ENCODE assay signal across 19 cellular contexts in genomic region chr6:121210943-121211342, GRCh38.
DNase-seq lines count a peak whose midpoint lies in the region; ATAC-seq, FAIRE-seq and TF ChIP-seq lines count a peak whose summit lies in the region.
"Had no signal": no experiment of that assay in that cellular context is flagged by ENCODE, and none has a peak within 500 bp of the region (broad histone marks: within the 10 kb centered on the region; RNA-seq: fewer than 3 reads in every experiment).

No MANE protein-coding gene starts in this region.

- no peak for TF ChIP-seq POLR2A in K562 (conservative IDR thresholded peaks at IDR 0.05)

- no peak for TF ChIP-seq EP300 in K562 (IDR thresholded peaks at IDR 0.05; ENCODE audit: low read length)

- BruUV-seq in K562 (replicated peaks; lab: Mats Ljungman, UMichigan), result no TSS peak

- no peaks in the 10 kb centered on the region for H3K79me2 ChIP-seq in K562 (ENCODE audit: control insufficient read depth, insufficient read depth, low read length)
- H3K79me2 ChIP-seq in smooth muscle cell (ENCODE audit: low read depth), result no peaks in the 10 kb centered on the region

- H2AFZ ChIP-seq in K562 (ENCODE audit: low read depth, low read length), result no peak overlapping the region
- no peak overlapping the region for H2AFZ ChIP-seq in smooth muscle cell (ENCODE audit: low read depth)

- intact Hi-C loops in K562 (cut with micrococcal nuclease), result loop anchor here (5.0 kb wide), 1 partner anchor 836 kb away; no protein-coding TSS in a partner anchor
- intact Hi-C loops in pancreas (cut with DNase I), result no loop called here

- H4K20me1 ChIP-seq in K562 (replicated peaks; ENCODE audit: control insufficient read depth, insufficient read depth, low read length) (no peaks in the 10 kb centered on the region), smooth muscle cell (ENCODE audit: low read depth) (no peaks in the 10 kb centered on the region)

- H3K4me1 ChIP-seq in K562 (replicated peaks in 1 of 2; ENCODE audit: control insufficient read depth in 2 of 2, insufficient read depth in 2 of 2, low read length in 2 of 2), result no peaks in the 10 kb centered on the region
- H3K4me1 ChIP-seq in smooth muscle cell (ENCODE audit: low read depth), result no peaks in the 10 kb centered on the region
- no peaks in the 10 kb centered on the region for H3K4me1 ChIP-seq in pancreas
- H3K4me1 ChIP-seq: HAP-1 had no signal

- FAIRE-seq in K562 (lab: Jason Lieb, UNC) (no peak), pancreas (lab: Jason Lieb, UNC) (no peak)
- FAIRE-seq: D721Med, GM12878, H54 had no signal

- no peak overlapping the region for H3K9ac ChIP-seq in K562 (ENCODE audit: insufficient read depth in 1 of 2, low read depth in 2 of 2, low read length in 2 of 2)
- no peak overlapping the region for H3K9ac ChIP-seq in smooth muscle cell (ENCODE audit: low read depth)

- H3K27me3 ChIP-seq in K562 (ENCODE audit: control insufficient read depth in 2 of 2, insufficient read depth in 2 of 2, low read length in 2 of 2) (no peaks in the 10 kb centered on the region), smooth muscle cell (ENCODE audit: low read depth) (no peaks in the 10 kb centered on the region), pancreas (no peaks in the 10 kb centered on the region)

- in situ Hi-C loops in K562 (cut with MboI), result no loop called here

- peak; percentile 54; the same call in 2 of the 3 replicates for ATAC-seq in K562
- no peak for ATAC-seq in HG03135 (IDR thresholded peaks at IDR 0.05; ENCODE audit: unreplicated experiment)
- no peak for ATAC-seq in pancreas
- ATAC-seq: GM12878 had no signal

- 62% methylated on average over 5 of the region's 5 CpGs for WGBS in K562 (ENCODE audit: insufficient coverage, low coverage, missing lambda C conversion rate)
- 86% methylated on average over 5 of the region's 5 CpGs for WGBS in smooth muscle cell (ENCODE audit: low lambda C conversion rate)
- WGBS in pancreas, 2 donors, result 96% methylated on average over 5 of the region's 5 CpGs

- CTCF ChIA-PET in K562 (lab: Yijun Ruan, JAX; ENCODE audit: low intra/inter-chr PET ratio), result no interaction called here

- TF ChIP-seq CTCF in K562 (IDR thresholded peaks at IDR 0.05 in 2 of 3, conservative IDR thresholded peaks at IDR 0.05 in 1 of 3; ENCODE audit: insufficient read depth in 2 of 3, low read depth in 1 of 3, low read length in 3 of 3), result no peak
- TF ChIP-seq CTCF in smooth muscle cell (IDR thresholded peaks at IDR 0.05; ENCODE audit: borderline replicate concordance, insufficient read depth, poor library complexity, severe bottlenecking), result no peak
- no peak for TF ChIP-seq CTCF in pancreas (IDR thresholded peaks at IDR 0.05)

- H3K27ac ChIP-seq in K562 (ENCODE audit: extremely low read depth, low read depth, low read length) (no peak overlapping the region), smooth muscle cell (ENCODE audit: low read depth) (peak overlapping the region; percentile 28), pancreas (no peak overlapping the region)

- H3F3A ChIP-seq in smooth muscle cell (ENCODE audit: low read depth), result no peaks in the 10 kb centered on the region

- H3K9me1 ChIP-seq in K562 (ENCODE audit: control insufficient read depth, insufficient read depth, low read length), result no peaks in the 10 kb centered on the region

- H3K4me3 ChIP-seq in K562, result no peak overlapping the region
- no peak overlapping the region for H3K4me3 ChIP-seq in smooth muscle cell
- no peak overlapping the region for H3K4me3 ChIP-seq in pancreas
- H3K4me3 ChIP-seq: GM12878, HAP-1 had no signal

- DNase-seq in K562 (ENCODE audit: extremely low read depth in 1 of 4, low spot score in 3 of 4) (peak in 1 of 4 experiments; percentile 4), globus pallidus (ENCODE audit: low spot score) (peak; percentile 59), midbrain (lab: John Stamatoyannopoulos, UW) (peak; percentile 23), smooth muscle cell (lab: John Stamatoyannopoulos, UW; ENCODE audit: unreplicated experiment) (no peak), NCI-H446 (lab: John Stamatoyannopoulos, UW) (no peak), NCI-H345 (lab: John Stamatoyannopoulos, UW) (no peak), pancreas (no peak)
- DNase-seq: CD4-positive, alpha-beta memory T cell; DMS 273 treated with DMSO at 0.1 percent for 48 hours; DMS79; EL; GDM1; GOT3; HFFc6 had no signal

- no peaks in the 10 kb centered on the region for H3K36me3 ChIP-seq in K562 (ENCODE audit: control insufficient read depth, insufficient read depth, low read length)
- peaks cover 12% of the 10 kb centered on the region for H3K36me3 ChIP-seq in smooth muscle cell (ENCODE audit: low read depth)
- H3K36me3 ChIP-seq in pancreas, result no peaks in the 10 kb centered on the region
- H3K36me3 ChIP-seq: HAP-1 had no signal

- POLR2A ChIA-PET in K562 (lab: Yijun Ruan, JAX), result no interaction called here

- H3K4me2 ChIP-seq in K562 (ENCODE audit: insufficient read depth, low read length) (no peak overlapping the region), smooth muscle cell (no peak overlapping the region)

- no peak for TF ChIP-seq RAD21 in K562 (CRISPR knock-in tag; conservative IDR thresholded peaks at IDR 0.05 in 1 of 2, IDR thresholded peaks at IDR 0.05 in 1 of 2)

- no peaks in the 10 kb centered on the region for H3K9me3 ChIP-seq in K562 (replicated peaks; ENCODE audit: control insufficient read depth, insufficient read depth, low read depth, low read length)
- no peaks in the 10 kb centered on the region for H3K9me3 ChIP-seq in smooth muscle cell (replicated peaks; ENCODE audit: low read depth)
- H3K9me3 ChIP-seq in pancreas, result no peaks in the 10 kb centered on the region
- H3K9me3 ChIP-seq: HAP-1 had no signal

TF ChIP-seq in K562, 482 proteins besides CTCF, POLR2A, EP300 and RAD21:
- TF ChIP-seq HDAC1 (IDR thresholded peaks at IDR 0.05) (no peak), CEBPB (tag; IDR thresholded peaks at IDR 0.05) (peak; percentile 69)
TF ChIP-seq in K562: peak in this region for 1.

Comparison
In these comparisons a context has a peak if more than half of its experiments do, and no peak if none do; other contexts are left out.
1. DNase-seq: peak in globus pallidus (single experiment) and midbrain (single experiment); none in smooth muscle cell (single experiment), NCI-H446 (0 of 2), NCI-H345 (single experiment) and pancreas (0 of 6).